ENCODE assay signal across 30 cellular contexts in genomic region chr7:121214652-121215051, GRCh38.
"Had no signal": no experiment of that assay in that cellular context is flagged by ENCODE, and none has a peak within 500 bp of the region (broad histone marks: within the 10 kb centered on the region; RNA-seq: fewer than 3 reads in every experiment).

No MANE protein-coding gene starts in this region.

- DNase-seq: dermis blood vessel endothelial cell; effector memory CD8-positive, alpha-beta T cell; erythroblast; esophagus squamous epithelium; gastrocnemius medialis; heart left ventricle; left cardiac atrium; left lung; mesenchymal stem cell; mucosa of descending colon; naive B cell; pancreas; stimulated activated CD4-positive, alpha-beta T cell treated with anti-CD3 and anti-CD28 coated beads, Interleukin-2, amount 100 ng/mL, for 24 hours; stimulated activated CD4-positive, alpha-beta T cell treated with anti-CD3 and anti-CD28 coated beads, Interleukin-4, amount 100 ng/mL, for 24 hours; stimulated activated naive CD4-positive, alpha-beta T cell treated with Interleukin-2 at 50 U/mL for 16 hours; stomach; thyroid gland; trophoblast cell had no signal

- H3K27me3 Mint-ChIP-seq: naive B cell had no signal

- H3K36me3 ChIP-seq: esophagus squamous epithelium, gastrocnemius medialis, left lung, neutrophil, pancreas, right atrium auricular region, stomach, thyroid gland, vagina had no signal

- H3K4me2 ChIP-seq: hepatocyte had no signal

- H3K4me1 Mint-ChIP-seq: mesothelial cell of epicardium; neural crest cell; stimulated activated effector memory CD8-positive, alpha-beta T cell treated with anti-CD3 and anti-CD28 coated beads, Interleukin-12 subunit alpha, Interleukin-12 subunit beta, amount 100 ng/mL, for 72 hours had no signal

- H3K27ac ChIP-seq: coronary artery, esophagus squamous epithelium, heart left ventricle, hepatocyte, left lung, neutrophil, pancreas, right atrium auricular region, stomach, thyroid gland, vagina had no signal

- H3K4me1 ChIP-seq: esophagus squamous epithelium, left lung, pancreas, right atrium auricular region, stomach, thyroid gland, vagina had no signal

- H2AFZ ChIP-seq: hepatocyte had no signal

- FAIRE-seq: endometrium, islet of Langerhans, pancreas had no signal

- H3K36me3 Mint-ChIP-seq: mesothelial cell of epicardium; natural killer cell treated with Interleukin-12 subunit alpha and Interleukin-12 subunit beta and Interleukin-15 and Interleukin-18, amount 100 ng/mL, for 72 hours; stimulated activated effector memory CD8-positive, alpha-beta T cell treated with anti-CD3 and anti-CD28 coated beads, Interleukin-12 subunit alpha, Interleukin-12 subunit beta, amount 100 ng/mL, for 72 hours had no signal

- H3K9me3 Mint-ChIP-seq: natural killer cell treated with Interleukin-12 subunit alpha and Interleukin-12 subunit beta and Interleukin-15 and Interleukin-18, amount 100 ng/mL, for 72 hours; neural crest cell; stimulated activated effector memory CD8-positive, alpha-beta T cell treated with anti-CD3 and anti-CD28 coated beads, Interleukin-12 subunit alpha, Interleukin-12 subunit beta, amount 100 ng/mL, for 72 hours had no signal

- ATAC-seq: effector memory CD8-positive, alpha-beta T cell; gastrocnemius medialis; heart left ventricle; left cardiac atrium; left lung; mucosa of descending colon; natural killer cell treated with Interleukin-12 subunit alpha and Interleukin-12 subunit beta and Interleukin-15 and Interleukin-18, amount 100 ng/mL, for 72 hours; pancreas; sciatic nerve; stimulated activated effector memory CD8-positive, alpha-beta T cell treated with anti-CD3 and anti-CD28 coated beads, Interleukin-12 subunit alpha, Interleukin-12 subunit beta, amount 100 ng/mL, for 72 hours had no signal

- H3K79me2 ChIP-seq: hepatocyte had no signal

- H3K9me3 ChIP-seq: esophagus squamous epithelium, gastrocnemius medialis, heart left ventricle, left lung, mucosa of descending colon, neutrophil, pancreas, right atrium auricular region, stomach, thyroid gland, vagina had no signal

- H3K27ac Mint-ChIP-seq: effector memory CD8-positive, alpha-beta T cell; mesothelial cell of epicardium; natural killer cell treated with Interleukin-12 subunit alpha and Interleukin-12 subunit beta and Interleukin-15 and Interleukin-18, amount 100 ng/mL, for 72 hours; stimulated activated effector memory CD8-positive, alpha-beta T cell treated with anti-CD3 and anti-CD28 coated beads, Interleukin-12 subunit alpha, Interleukin-12 subunit beta, amount 100 ng/mL, for 72 hours had no signal

- H3K4me3 Mint-ChIP-seq: effector memory CD8-positive, alpha-beta T cell; mesothelial cell of epicardium; naive B cell; natural killer cell treated with Interleukin-12 subunit alpha and Interleukin-12 subunit beta and Interleukin-15 and Interleukin-18, amount 100 ng/mL, for 72 hours; neural crest cell; stimulated activated effector memory CD8-positive, alpha-beta T cell treated with anti-CD3 and anti-CD28 coated beads, Interleukin-12 subunit alpha, Interleukin-12 subunit beta, amount 100 ng/mL, for 72 hours had no signal

- H3K27me3 ChIP-seq: esophagus squamous epithelium, gastrocnemius medialis, heart left ventricle, hepatocyte, left lung, neutrophil, pancreas, right atrium auricular region, stomach, thyroid gland, vagina had no signal

- H3K4me3 ChIP-seq: coronary artery, esophagus squamous epithelium, gastrocnemius medialis, heart left ventricle, hepatocyte, left lung, mucosa of descending colon, pancreas, right atrium auricular region, stomach, thyroid gland, vagina had no signal
